In the genomic region with DNA sequence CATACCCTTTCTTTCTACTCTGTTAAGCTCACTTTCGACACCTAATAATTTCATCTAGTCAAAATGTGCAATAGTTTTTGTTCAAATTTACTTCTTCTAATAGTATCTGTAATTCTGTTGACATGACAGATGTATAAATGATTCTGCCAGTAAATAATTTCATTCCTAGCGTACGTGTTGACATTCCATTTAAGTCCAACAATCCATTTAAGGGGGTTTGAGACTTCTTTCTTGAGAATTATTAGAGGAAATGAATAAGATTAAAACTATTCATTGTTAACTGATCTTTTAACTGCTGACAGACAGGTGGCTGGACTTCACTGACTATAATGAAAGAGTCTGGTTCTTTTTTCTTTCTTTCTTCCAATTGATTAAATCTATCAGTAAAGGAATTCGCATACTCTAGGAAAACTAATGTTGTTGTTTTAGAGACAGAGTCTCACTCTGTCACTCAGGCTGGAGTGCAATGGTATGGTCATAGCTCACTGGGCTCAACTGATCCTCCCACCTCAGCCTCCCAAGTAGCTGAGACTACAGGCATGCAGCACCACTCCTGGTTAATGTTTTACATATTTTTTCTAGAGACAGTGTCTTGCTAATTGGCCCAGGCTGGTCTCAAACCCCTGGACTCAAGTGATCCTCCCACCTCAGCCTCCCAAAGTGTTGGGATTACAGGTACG, we compare ENCODE assay signal across 25 cellular contexts. TPM values are rescaled to one million over a fixed set of nuclear protein-coding genes. Genes with fewer than 3 reads are reported as not detected.
A peak's percentile ranks its signal among the peaks of the same experiment; 100 is the strongest.
DNase-seq lines count a peak whose midpoint lies in the region; ATAC-seq and TF ChIP-seq lines count a peak whose summit lies in the region.
"Had no signal": no experiment of that assay in that cellular context is flagged by ENCODE, and none has a peak within 500 bp of the region (broad histone marks: within the 10 kb centered on the region; RNA-seq: fewer than 3 reads in every experiment).

No MANE protein-coding gene starts in this region.

- TF ChIP-seq CTCF in thoracic aorta (IDR thresholded peaks at IDR 0.05) (no peak), WERI-Rb-1 (IDR thresholded peaks at IDR 0.05; ENCODE audit: low read depth, low read length) (no peak)

- no peak overlapping the region for H3K4me3 ChIP-seq in thoracic aorta
- no peak overlapping the region for H3K4me3 ChIP-seq in WERI-Rb-1 (ENCODE audit: low read depth, low read length)
- H3K4me3 ChIP-seq: smooth muscle cell had no signal

- ATAC-seq in activated naive CD8-positive, alpha-beta T cell treated with anti-CD3 and anti-CD28 coated beads, Interleukin-2, amount 10 ng/mL, durations not matched to agents 7 days and 5 days (ENCODE audit: low read depth): no peak
- peak; percentile 70 for ATAC-seq in HG03175 (IDR thresholded peaks at IDR 0.05; ENCODE audit: unreplicated experiment)
- ATAC-seq in thoracic aorta (ENCODE audit: insufficient number of reproducible peaks, low FRiP score, low read depth): no peak
- no peak for ATAC-seq in GM18870 (IDR thresholded peaks at IDR 0.05; ENCODE audit: unreplicated experiment)
- ATAC-seq: SK-N-SH treated with all-trans-retinoic acid at 6 μM for 48 hours had no signal

- peaks cover 12% of the 10 kb centered on the region for H3K4me1 Mint-ChIP-seq in activated naive CD8-positive, alpha-beta T cell treated with anti-CD3 and anti-CD28 coated beads, Interleukin-2, amount 10 ng/mL, durations not matched to agents 7 days and 5 days
- peaks cover 5% of the 10 kb centered on the region for H3K4me1 Mint-ChIP-seq in activated naive CD8-positive, alpha-beta T cell treated with anti-CD3 and anti-CD28 coated beads for 36 hours

- H3K9me3 Mint-ChIP-seq in activated naive CD8-positive, alpha-beta T cell treated with anti-CD3 and anti-CD28 coated beads, Interleukin-2, amount 10 ng/mL, durations not matched to agents 7 days and 5 days: no peaks in the 10 kb centered on the region
- H3K9me3 Mint-ChIP-seq in activated naive CD8-positive, alpha-beta T cell treated with anti-CD3 and anti-CD28 coated beads for 36 hours: no peaks in the 10 kb centered on the region
- H3K9me3 Mint-ChIP-seq: activated naive CD4-positive, alpha-beta T cell treated with anti-CD3 and anti-CD28 coated beads for 36 hours; CD8-positive, alpha-beta memory T cell; dendritic cell treated with granulocyte-macrophage colony-stimulating factor and Interleukin-4, amounts not matched to agents 40 ng/mL and 50 ng/mL, for 4 days; memory B cell had no signal

- H3K4me3 Mint-ChIP-seq in activated naive CD8-positive, alpha-beta T cell treated with anti-CD3 and anti-CD28 coated beads, Interleukin-2, amount 10 ng/mL, durations not matched to agents 7 days and 5 days: no peak overlapping the region
- no peak overlapping the region for H3K4me3 Mint-ChIP-seq in activated naive CD8-positive, alpha-beta T cell treated with anti-CD3 and anti-CD28 coated beads for 36 hours
- H3K4me3 Mint-ChIP-seq: activated naive CD4-positive, alpha-beta T cell treated with anti-CD3 and anti-CD28 coated beads for 36 hours; CD8-positive, alpha-beta memory T cell; dendritic cell treated with granulocyte-macrophage colony-stimulating factor and Interleukin-4, amounts not matched to agents 40 ng/mL and 50 ng/mL, for 4 days; memory B cell had no signal

- H3K9me3 ChIP-seq in thoracic aorta: no peaks in the 10 kb centered on the region
- no peaks in the 10 kb centered on the region for H3K9me3 ChIP-seq in WERI-Rb-1 (ENCODE audit: severe bottlenecking)

- peaks cover 4% of the 10 kb centered on the region for H3K36me3 Mint-ChIP-seq in activated naive CD8-positive, alpha-beta T cell treated with anti-CD3 and anti-CD28 coated beads, Interleukin-2, amount 10 ng/mL, durations not matched to agents 7 days and 5 days
- no peaks in the 10 kb centered on the region for H3K36me3 Mint-ChIP-seq in activated naive CD8-positive, alpha-beta T cell treated with anti-CD3 and anti-CD28 coated beads for 36 hours
- H3K36me3 Mint-ChIP-seq: memory B cell had no signal

- H3K27ac Mint-ChIP-seq in activated naive CD8-positive, alpha-beta T cell treated with anti-CD3 and anti-CD28 coated beads, Interleukin-2, amount 10 ng/mL, durations not matched to agents 7 days and 5 days: peak overlapping the region; percentile 14
- no peak overlapping the region for H3K27ac Mint-ChIP-seq in activated naive CD8-positive, alpha-beta T cell treated with anti-CD3 and anti-CD28 coated beads for 36 hours
- H3K27ac Mint-ChIP-seq: activated naive CD4-positive, alpha-beta T cell treated with anti-CD3 and anti-CD28 coated beads for 36 hours; dendritic cell treated with granulocyte-macrophage colony-stimulating factor and Interleukin-4, amounts not matched to agents 40 ng/mL and 50 ng/mL, for 4 days; memory B cell had no signal

- no peaks in the 10 kb centered on the region for H3K36me3 ChIP-seq in thoracic aorta
- H3K36me3 ChIP-seq in WERI-Rb-1: no peaks in the 10 kb centered on the region

- POLR2A ChIA-PET in activated naive CD8-positive, alpha-beta T cell treated with anti-CD3 and anti-CD28 coated beads, Interleukin-2, amount 10 ng/mL, durations not matched to agents 7 days and 5 days (lab: Charles Lee): no interaction called here

- no peak for DNase-seq in activated naive CD8-positive, alpha-beta T cell treated with anti-CD3 and anti-CD28 coated beads, Interleukin-2, amount 10 ng/mL, durations not matched to agents 7 days and 5 days
- DNase-seq in activated naive CD8-positive, alpha-beta T cell treated with anti-CD3 and anti-CD28 coated beads for 36 hours: no peak
- DNase-seq in dermis blood vessel endothelial cell (peak; percentile 48), thoracic aorta (ENCODE audit: low spot score) (no peak), WERI-Rb-1 (no peak)
- DNase-seq in effector CD8-positive, alpha-beta T cell (lab: John Stamatoyannopoulos, UW): no peak
- DNase-seq: activated CD4-positive, alpha-beta T cell treated with anti-CD3 and anti-CD28 coated beads for 4 hours; activated naive CD4-positive, alpha-beta T cell treated with anti-CD3 and anti-CD28 coated beads for 36 hours; activated T-cell treated with anti-CD3 and anti-CD28 coated beads, Interleukin-2, amount 50 U/mL, for 48 hours; anterior cingulate cortex; CD8-positive, alpha-beta memory T cell; DMS153; glutamatergic neuron; NCI-H1105; NCI-H1930; NCI-H345; NCI-H774; stimulated activated CD4-positive, alpha-beta T cell treated with anti-CD3 and anti-CD28 coated beads, Interleukin-2, amount 100 ng/mL, for 24 hours; T-helper 2 cell had no signal

- peaks cover 37 to 89% of the 10 kb centered on the region in 2 donors for H3K4me1 ChIP-seq in thoracic aorta (ENCODE audit: control insufficient read depth in 1 of 2, low read depth in 2 of 2)

- peak overlapping the region; percentile 66 to 73 for H3K27ac ChIP-seq in thoracic aorta
- H3K27ac ChIP-seq in WERI-Rb-1: no peak overlapping the region

- no peaks in the 10 kb centered on the region for H3K27me3 Mint-ChIP-seq in activated naive CD8-positive, alpha-beta T cell treated with anti-CD3 and anti-CD28 coated beads, Interleukin-2, amount 10 ng/mL, durations not matched to agents 7 days and 5 days
- H3K27me3 Mint-ChIP-seq in activated naive CD8-positive, alpha-beta T cell treated with anti-CD3 and anti-CD28 coated beads for 36 hours: no peaks in the 10 kb centered on the region
- H3K27me3 Mint-ChIP-seq: CD8-positive, alpha-beta memory T cell; dendritic cell treated with granulocyte-macrophage colony-stimulating factor and Interleukin-4, amounts not matched to agents 40 ng/mL and 50 ng/mL, for 4 days; memory B cell had no signal

- no peaks in the 10 kb centered on the region for H3K27me3 ChIP-seq in thoracic aorta (replicated peaks; ENCODE audit: insufficient read depth)
- no peaks in the 10 kb centered on the region for H3K27me3 ChIP-seq in WERI-Rb-1 (ENCODE audit: insufficient read depth, low read depth, severe bottlenecking)

RNA-seq across cellular contexts. Expression of a gene that starts 55.9 kb away (rescaled TPM):
- 10 to 100 TPM; 18.3 to 19.8 TPM for total RNA-seq in activated naive CD8-positive, alpha-beta T cell treated with anti-CD3 and anti-CD28 coated beads, Interleukin-2, amount 10 ng/mL, durations not matched to agents 7 days and 5 days
- 1 to 10 TPM; 3.5 to 3.9 TPM for total RNA-seq in activated naive CD8-positive, alpha-beta T cell treated with anti-CD3 and anti-CD28 coated beads for 36 hours
- total RNA-seq in dermis blood vessel endothelial cell: 5.8 and 10.9 TPM in 2 replicates
- total RNA-seq in thoracic aorta: 100 to 1,000 TPM in 1 of 2 donors, 10 to 100 TPM in 1; 73.6 to 101 TPM
